Comparison of ENCODE assay signal across 17 cellular contexts in the genomic region with DNA sequence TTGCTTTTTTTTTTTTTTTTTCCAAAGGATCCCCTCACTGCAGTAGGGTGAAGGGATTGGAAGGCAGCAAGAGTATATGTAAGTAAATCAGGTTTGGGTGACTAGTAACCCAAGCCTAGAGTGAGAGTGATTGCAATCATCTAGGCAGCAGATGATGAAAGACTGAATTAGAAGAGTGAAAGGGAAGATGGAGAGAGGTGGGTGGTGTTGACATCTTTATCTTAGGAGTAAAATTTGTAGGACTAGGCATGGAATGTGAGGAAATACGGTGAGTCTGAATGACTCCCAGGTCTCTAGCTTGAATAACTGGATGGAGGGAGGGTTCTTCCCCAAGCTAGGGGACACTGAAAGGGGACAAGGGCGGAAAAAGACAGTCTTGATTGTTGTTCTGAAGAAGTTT.
DNase-seq lines count a peak whose midpoint lies in the region; ATAC-seq and TF ChIP-seq lines count a peak whose summit lies in the region.
"Had no signal": no experiment of that assay in that cellular context is flagged by ENCODE, and none has a peak within 500 bp of the region (broad histone marks: within the 10 kb centered on the region; RNA-seq: fewer than 3 reads in every experiment).

No MANE protein-coding gene starts in this region.

- H3K27ac ChIP-seq in SK-N-MC = peak overlapping the region; percentile 2; the same call in 1 of the 2 replicates
- H3K27ac ChIP-seq in effector memory CD4-positive, alpha-beta T cell (ENCODE audit: insufficient read depth, low read length, poor library complexity, severe bottlenecking) = no peak overlapping the region
- H3K27ac ChIP-seq: 22Rv1, A549, BLaER1 had no signal

- no peaks in the 10 kb centered on the region for H3K4me1 ChIP-seq in effector memory CD4-positive, alpha-beta T cell (ENCODE audit: control insufficient read depth, insufficient read depth, low read length, poor library complexity, severe bottlenecking)
- H3K4me1 ChIP-seq: HAP-1 had no signal

- TF ChIP-seq CTCF in fibroblast of the aortic adventitia (IDR thresholded peaks at IDR 0.05; ENCODE audit: insufficient read depth, low read length) = no peak
- TF ChIP-seq CTCF in natural killer cell (IDR thresholded peaks at IDR 0.05) = no peak

- peaks cover 2% of the 10 kb centered on the region for H3K36me3 Mint-ChIP-seq in T-helper 2 cell treated with Interferon-gamma antibody and Interleukin-4, amounts not matched to agents 5 μg/mL and 100 μg/mL, for 36 hours (ENCODE audit: low read depth)
- H3K36me3 Mint-ChIP-seq in natural killer cell = no peaks in the 10 kb centered on the region
- H3K36me3 Mint-ChIP-seq: CD14-positive monocyte had no signal

- H3K9me3 ChIP-seq in SK-N-MC (ENCODE audit: low read depth, low read length) = no peaks in the 10 kb centered on the region
- H3K9me3 ChIP-seq in effector memory CD4-positive, alpha-beta T cell (ENCODE audit: control insufficient read depth, low read length) = no peaks in the 10 kb centered on the region
- H3K9me3 ChIP-seq: A549, BLaER1, HAP-1 had no signal

- no peak for DNase-seq in T-helper 2 cell treated with Interferon-gamma antibody and Interleukin-4, amounts not matched to agents 5 μg/mL and 100 μg/mL, for 36 hours (ENCODE audit: low spot score)
- DNase-seq in T-helper 2 cell (no peak), SK-N-MC (ENCODE audit: low read depth, low spot score) (no peak), fibroblast of the aortic adventitia (ENCODE audit: low read depth) (peak; percentile 12), natural killer cell (no peak), NCI-H187 treated with DMSO at 0.1 percent for 48 hours (lab: John Stamatoyannopoulos, UW) (no peak)
- no peak for DNase-seq in effector memory CD4-positive, alpha-beta T cell
- DNase-seq: Calu3; CD4-positive, alpha-beta memory T cell; DMS79 treated with DMSO at 0.1 percent for 48 hours; GF-D8 had no signal

- H3K9ac ChIP-seq in SK-N-MC (ENCODE audit: insufficient read length) = no peak overlapping the region
- H3K9ac ChIP-seq: BLaER1 had no signal

- H3K27ac Mint-ChIP-seq in T-helper 2 cell treated with Interferon-gamma antibody and Interleukin-4, amounts not matched to agents 5 μg/mL and 100 μg/mL, for 36 hours = peak overlapping the region; percentile 3
- H3K27ac Mint-ChIP-seq in natural killer cell = no peak overlapping the region
- H3K27ac Mint-ChIP-seq: CD14-positive monocyte; CD4-positive, alpha-beta memory T cell had no signal

- H3K4me3 Mint-ChIP-seq in T-helper 2 cell treated with Interferon-gamma antibody and Interleukin-4, amounts not matched to agents 5 μg/mL and 100 μg/mL, for 36 hours = no peak overlapping the region
- H3K4me3 Mint-ChIP-seq in natural killer cell = no peak overlapping the region
- H3K4me3 Mint-ChIP-seq: CD14-positive monocyte; CD4-positive, alpha-beta memory T cell had no signal

- peaks cover 24% of the 10 kb centered on the region for H3K4me1 Mint-ChIP-seq in T-helper 2 cell treated with Interferon-gamma antibody and Interleukin-4, amounts not matched to agents 5 μg/mL and 100 μg/mL, for 36 hours (ENCODE audit: low read depth)
- no peaks in the 10 kb centered on the region for H3K4me1 Mint-ChIP-seq in natural killer cell
- H3K4me1 Mint-ChIP-seq: CD4-positive, alpha-beta memory T cell had no signal

- H3K27me3 ChIP-seq in effector memory CD4-positive, alpha-beta T cell (replicated peaks; ENCODE audit: control insufficient read depth, insufficient read depth, low read length, poor library complexity, severe bottlenecking) = no peaks in the 10 kb centered on the region
- H3K27me3 ChIP-seq: BLaER1 had no signal

- H3K9me3 Mint-ChIP-seq in T-helper 2 cell treated with Interferon-gamma antibody and Interleukin-4, amounts not matched to agents 5 μg/mL and 100 μg/mL, for 36 hours = peaks cover 14% of the 10 kb centered on the region
- H3K9me3 Mint-ChIP-seq in natural killer cell = no peaks in the 10 kb centered on the region
- H3K9me3 Mint-ChIP-seq: CD4-positive, alpha-beta memory T cell had no signal

- H3K4me3 ChIP-seq in SK-N-MC (no peak overlapping the region), fibroblast of the aortic adventitia (ENCODE audit: low read depth, low read length) (no peak overlapping the region)
- H3K4me3 ChIP-seq in effector memory CD4-positive, alpha-beta T cell (ENCODE audit: insufficient read depth, low read depth, low read length, poor library complexity, severe bottlenecking) = no peak overlapping the region
- H3K4me3 ChIP-seq: A549, BLaER1, GM12878, HAP-1 had no signal

- H3K27me3 Mint-ChIP-seq in T-helper 2 cell treated with Interferon-gamma antibody and Interleukin-4, amounts not matched to agents 5 μg/mL and 100 μg/mL, for 36 hours (ENCODE audit: low read depth) = no peaks in the 10 kb centered on the region
- peaks cover 12 to 18% of the 10 kb centered on the region in 2 donors for H3K27me3 Mint-ChIP-seq in natural killer cell (ENCODE audit: low read depth in 2 of 2)
- H3K27me3 Mint-ChIP-seq: CD4-positive, alpha-beta memory T cell had no signal

- intact Hi-C loops in natural killer cell (cut with micrococcal nuclease) = no loop called here

- ATAC-seq in natural killer cell = no peak
- ATAC-seq: A549, GM12878 had no signal

- H3K36me3 ChIP-seq in SK-N-MC (ENCODE audit: insufficient read depth, low read length) = no peaks in the 10 kb centered on the region
- H3K36me3 ChIP-seq in effector memory CD4-positive, alpha-beta T cell (ENCODE audit: control insufficient read depth, insufficient read depth, low read length) = no peaks in the 10 kb centered on the region
- H3K36me3 ChIP-seq: BLaER1, HAP-1 had no signal
